In genomic region chr2:111099402-111099801, GRCh38 we compare ENCODE assay signal across 25 cellular contexts.
"Had no signal": no experiment of that assay in that cellular context is flagged by ENCODE, and none has a peak within 500 bp of the region (broad histone marks: within the 10 kb centered on the region; RNA-seq: fewer than 3 reads in every experiment).

No MANE protein-coding gene starts in this region.

- H3K36me3 Mint-ChIP-seq: memory B cell, mesothelial cell of epicardium, naive B cell, neural progenitor cell had no signal

- DNase-seq: dorsolateral prefrontal cortex; effector CD4-positive, alpha-beta T cell; gastrocnemius medialis; head of caudate nucleus; kidney; mucosa of descending colon; naive B cell; right lobe of liver; small intestine; stimulated activated CD4-positive, alpha-beta T cell treated with anti-CD3 and anti-CD28 coated beads, Interleukin-15, amount 100 ng/mL, for 24 hours; stimulated activated CD4-positive, alpha-beta T cell treated with anti-CD3 and anti-CD28 coated beads, Interleukin-2, amount 100 ng/mL, for 48 hours; stimulated activated naive CD4-positive, alpha-beta T cell treated with Interleukin-2 at 50 U/mL for 16 hours; stomach; upper lobe of right lung; uterus had no signal

- H3K4me1 ChIP-seq: parathyroid adenoma, right lobe of liver, stomach, tibial nerve, upper lobe of right lung, uterus had no signal

- H3K4me3 ChIP-seq: dorsolateral prefrontal cortex, gastrocnemius medialis, lung, mucosa of descending colon, neural progenitor cell, right lobe of liver, stomach, thoracic aorta, tibial nerve, upper lobe of right lung, uterus had no signal

- H3K9ac ChIP-seq: neural progenitor cell, parathyroid adenoma had no signal

- ATAC-seq: gastrocnemius medialis; left lobe of liver; mucosa of descending colon; natural killer cell treated with Interleukin-12 subunit alpha and Interleukin-12 subunit beta and Interleukin-15 and Interleukin-18, amount 100 ng/mL, for 72 hours; right lobe of liver; upper lobe of right lung had no signal

- H3K27ac Mint-ChIP-seq: memory B cell, mesothelial cell of epicardium, naive B cell, neural progenitor cell, progenitor cell of endocrine pancreas had no signal

- H3K4me3 Mint-ChIP-seq: memory B cell, mesothelial cell of epicardium, naive B cell, neural progenitor cell had no signal

- H3K27ac ChIP-seq: dorsolateral prefrontal cortex, gastrocnemius medialis, neural progenitor cell, parathyroid adenoma, right lobe of liver, stomach, thoracic aorta, tibial nerve, upper lobe of right lung, uterus had no signal

- H3K4me2 ChIP-seq: neural progenitor cell had no signal

- H3K9me3 ChIP-seq: gastrocnemius medialis, mucosa of descending colon, right lobe of liver, stomach, thoracic aorta, tibial nerve, upper lobe of right lung, uterus had no signal

- H3K27me3 Mint-ChIP-seq: memory B cell had no signal

- H3K79me2 ChIP-seq: parathyroid adenoma had no signal

- H3K36me3 ChIP-seq: gastrocnemius medialis, neural progenitor cell, right lobe of liver, stomach, thoracic aorta, tibial nerve, upper lobe of right lung, uterus had no signal

- H3K27me3 ChIP-seq: dorsolateral prefrontal cortex, gastrocnemius medialis, neural progenitor cell, right lobe of liver, stomach, tibial nerve, upper lobe of right lung, uterus had no signal

- H3K9me3 Mint-ChIP-seq: memory B cell; mesothelial cell of epicardium; naive B cell; natural killer cell treated with Interleukin-12 subunit alpha and Interleukin-12 subunit beta and Interleukin-15 and Interleukin-18, amount 100 ng/mL, for 72 hours; neural progenitor cell had no signal

- H2AFZ ChIP-seq: neural progenitor cell, parathyroid adenoma had no signal
